ENCODE assay signal across 1 cellular context in genomic region chr2:39837856-39838453, GRCh38.
TF ChIP-seq lines count a peak whose summit lies in the region.

No MANE protein-coding gene starts in this region.

TF ChIP-seq in HepG2, 621 proteins besides CTCF, POLR2A, EP300 and RAD21 (continued from another document):
- TF ChIP-seq THAP9 (CRISPR knock-in tag; IDR thresholded peaks at IDR 0.05; ENCODE audit: borderline replicate concordance) (no peak), TCF7 (IDR thresholded peaks at IDR 0.05; ENCODE audit: low read depth) (0 out of 2 replicates have a peak, but pooled peaks have one; percentile 9), AKAP8 (CRISPR knock-in tag; IDR thresholded peaks at IDR 0.05) (no peak), PAX8 (CRISPR knock-in tag; IDR thresholded peaks at IDR 0.05; ENCODE audit: borderline replicate concordance) (no peak), ZNF431 (CRISPR knock-in tag; IDR thresholded peaks at IDR 0.05; ENCODE audit: borderline replicate concordance, low read depth) (no peak), RNF219 (CRISPR knock-in tag; IDR thresholded peaks at IDR 0.05) (no peak), ZNF644 (CRISPR knock-in tag; IDR thresholded peaks at IDR 0.05; ENCODE audit: low read depth) (0 out of 2 replicates have a peak, but pooled peaks have one; percentile 63), STAG1 (CRISPR knock-in tag; IDR thresholded peaks at IDR 0.05) (peak; percentile 63), MXI1 (IDR thresholded peaks at IDR 0.05; ENCODE audit: borderline replicate concordance, low read depth, low read length) (no peak), KLF13 (CRISPR knock-in tag; IDR thresholded peaks at IDR 0.05) (no peak), ZMYM4 (CRISPR knock-in tag; IDR thresholded peaks at IDR 0.05) (no peak), WIZ (CRISPR knock-in tag; IDR thresholded peaks at IDR 0.05) (no peak), HMGXB4 (CRISPR knock-in tag; IDR thresholded peaks at IDR 0.05; ENCODE audit: borderline replicate concordance in 1 of 2, low read depth in 1 of 2) (no peak), HNF4A (CRISPR knock-in tag; IDR thresholded peaks at IDR 0.05) (no peak), ZNF788 (CRISPR knock-in tag; IDR thresholded peaks at IDR 0.05; ENCODE audit: borderline replicate concordance) (no peak), ZHX2 (IDR thresholded peaks at IDR 0.05; ENCODE audit: low read depth) (no peak), ZHX2 (CRISPR knock-in tag; IDR thresholded peaks at IDR 0.05; ENCODE audit: borderline replicate concordance) (no peak), ZSCAN12 (CRISPR knock-in tag; IDR thresholded peaks at IDR 0.05) (no peak), TRIM24 (CRISPR knock-in tag; IDR thresholded peaks at IDR 0.05) (no peak), ZNF24 (IDR thresholded peaks at IDR 0.05) (peak; percentile 32; the same call in 1 of the 2 replicates), FOXA1 (IDR thresholded peaks at IDR 0.05) (no peak), FOXA1 (CRISPR knock-in tag; IDR thresholded peaks at IDR 0.05) (peak; percentile 52), HINFP (CRISPR knock-in tag; IDR thresholded peaks at IDR 0.05; ENCODE audit: low read depth) (no peak)
